ENCODE assay signal across 8 cellular contexts in the genomic region with DNA sequence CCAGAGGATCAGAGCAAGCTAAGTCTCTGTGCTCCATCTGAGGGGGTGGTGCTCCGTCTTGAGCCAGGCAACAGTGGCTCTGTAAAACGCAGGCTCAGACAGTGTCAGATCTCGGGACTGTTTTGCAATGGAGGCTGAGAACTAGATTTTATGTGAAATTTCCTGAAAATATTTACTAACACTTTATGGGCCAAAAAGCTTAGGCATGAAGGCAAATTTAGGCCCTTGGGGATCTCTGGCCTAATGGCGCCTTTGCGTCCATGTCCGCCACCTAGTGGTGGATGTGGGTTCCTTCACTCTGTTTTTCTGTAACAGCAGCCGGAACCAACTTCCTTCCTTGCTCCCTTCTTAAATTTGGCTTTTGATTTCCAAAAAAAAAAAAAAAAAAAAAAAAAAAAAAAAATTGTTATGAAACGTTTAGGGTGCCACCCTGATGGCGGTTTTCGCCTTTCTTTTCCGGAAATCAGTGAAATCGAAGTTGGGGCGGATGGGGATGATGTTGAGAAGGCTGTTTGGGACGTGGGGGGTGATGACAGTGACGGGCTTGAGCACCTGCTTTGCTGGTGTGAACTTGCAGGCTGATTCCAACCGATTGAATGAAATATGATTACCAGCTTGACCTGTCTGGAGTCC. TPM values are rescaled to one million over a fixed set of nuclear protein-coding genes. Genes with fewer than 3 reads are reported as not detected.
DNase-seq lines count a peak whose midpoint lies in the region; ATAC-seq and TF ChIP-seq lines count a peak whose summit lies in the region.

No MANE protein-coding gene starts in this region.

- peak; percentile 86 for ATAC-seq in GM21390 (IDR thresholded peaks at IDR 0.05; ENCODE audit: unreplicated experiment)

- H3K79me2 ChIP-seq in KMS-11 (ENCODE audit: insufficient read depth, low read depth) = no peaks in the 10 kb centered on the region

- WGBS in suprapubic skin = 52% methylated on average over 16 of the region's 16 CpGs

- H3K27me3 ChIP-seq in KMS-11 (ENCODE audit: insufficient read depth, low read depth) (no peaks in the 10 kb centered on the region), suprapubic skin (no peaks in the 10 kb centered on the region)

- no peak for TF ChIP-seq POLR2A in suprapubic skin (IDR thresholded peaks at IDR 0.05)

- H3K36me3 Mint-ChIP-seq in mesothelial cell of epicardium = peaks cover 10% of the 10 kb centered on the region

- no peaks in the 10 kb centered on the region for H4K20me1 ChIP-seq in KMS-11 (ENCODE audit: insufficient read depth)

- H3K4me1 ChIP-seq in KMS-11 (ENCODE audit: low read depth, poor library complexity, severe bottlenecking) = no peaks in the 10 kb centered on the region
- peaks cover 10% of the 10 kb centered on the region for H3K4me1 ChIP-seq in suprapubic skin

- H3K27ac ChIP-seq in KMS-11 (no peak overlapping the region), suprapubic skin (no peak overlapping the region)

- TF ChIP-seq EP300 in suprapubic skin (IDR thresholded peaks at IDR 0.05) = no peak

- H3K4me1 Mint-ChIP-seq in mesothelial cell of epicardium = peaks cover 7% of the 10 kb centered on the region

- H3K4me3 ChIP-seq in KMS-11 (IDR thresholded peaks at IDR 0.05; ENCODE audit: insufficient read depth, low read depth, low read length) (no peak overlapping the region), WI38 (ENCODE audit: low read depth, low read length) (no peak overlapping the region), suprapubic skin (no peak overlapping the region)

- H3K9me3 Mint-ChIP-seq in mesothelial cell of epicardium = peaks cover 24% of the 10 kb centered on the region

- H3K4me3 Mint-ChIP-seq in mesothelial cell of epicardium = no peak overlapping the region

- H3K9ac ChIP-seq in KMS-11 = no peak overlapping the region

- H3K9me3 ChIP-seq in suprapubic skin = peaks cover 4% of the 10 kb centered on the region

- peak; percentile 39; the same call in 1 of the 2 replicates for TF ChIP-seq CTCF in KMS-11 (conservative IDR thresholded peaks at IDR 0.05; ENCODE audit: low read depth, low read length)
- TF ChIP-seq CTCF in WI38 (IDR thresholded peaks at IDR 0.05; ENCODE audit: low read depth, low read length) = peak; percentile 86
- peak; percentile 98 for TF ChIP-seq CTCF in mesothelial cell of epicardium (IDR thresholded peaks at IDR 0.05; ENCODE audit: unreplicated experiment)
- TF ChIP-seq CTCF in suprapubic skin (IDR thresholded peaks at IDR 0.05) = peak; percentile 20 to 69

- no peak overlapping the region for H2AFZ ChIP-seq in KMS-11 (ENCODE audit: low read depth)

- H3K27me3 Mint-ChIP-seq in mesothelial cell of epicardium (ENCODE audit: low read depth) = no peaks in the 10 kb centered on the region

- DNase-seq in ELF-1 (ENCODE audit: low read depth, low spot score) (peak; percentile 62), mesothelial cell of epicardium (ENCODE audit: low spot score in 2 of 2, unreplicated experiment in 2 of 2) (peak in 1 of 2 experiments; percentile 45), suprapubic skin (ENCODE audit: low spot score in 2 of 2) (peak in 1 of 2 donors; percentile 72), dedifferentiated amniotic fluid mesenchymal stem cell (ENCODE audit: extremely low spot score) (no peak)
- DNase-seq in effector CD8-positive, alpha-beta T cell (lab: John Stamatoyannopoulos, UW) = peak; percentile 8

- no peak overlapping the region for H3K4me2 ChIP-seq in KMS-11

- no peak overlapping the region for H3K27ac Mint-ChIP-seq in mesothelial cell of epicardium

- H3K36me3 ChIP-seq in KMS-11 (ENCODE audit: insufficient read depth) = no peaks in the 10 kb centered on the region
- no peaks in the 10 kb centered on the region for H3K36me3 ChIP-seq in suprapubic skin

RNA-seq across cellular contexts. Expression of a gene that starts 14.0 kb away (rescaled TPM):
- total RNA-seq in mesothelial cell of epicardium (67.3 to 69.8 TPM (median 69.3 TPM) in 3 replicates), suprapubic skin (100 to 1,000 TPM in 1 of 4 donors, 10 to 100 TPM in 3; 85.7 to 143 (median 87.1) TPM)

Comparison
In these comparisons a context has a peak if more than half of its experiments do, and no peak if none do; other contexts are left out.
1. CTCF ChIP-seq: peak in every context shown above with its lines; median percentile 98 in mesothelial cell of epicardium; 86 in WI38; 44 in suprapubic skin; 39 in KMS-11.